ENCODE assay signal across 7 cellular contexts in the genomic region with DNA sequence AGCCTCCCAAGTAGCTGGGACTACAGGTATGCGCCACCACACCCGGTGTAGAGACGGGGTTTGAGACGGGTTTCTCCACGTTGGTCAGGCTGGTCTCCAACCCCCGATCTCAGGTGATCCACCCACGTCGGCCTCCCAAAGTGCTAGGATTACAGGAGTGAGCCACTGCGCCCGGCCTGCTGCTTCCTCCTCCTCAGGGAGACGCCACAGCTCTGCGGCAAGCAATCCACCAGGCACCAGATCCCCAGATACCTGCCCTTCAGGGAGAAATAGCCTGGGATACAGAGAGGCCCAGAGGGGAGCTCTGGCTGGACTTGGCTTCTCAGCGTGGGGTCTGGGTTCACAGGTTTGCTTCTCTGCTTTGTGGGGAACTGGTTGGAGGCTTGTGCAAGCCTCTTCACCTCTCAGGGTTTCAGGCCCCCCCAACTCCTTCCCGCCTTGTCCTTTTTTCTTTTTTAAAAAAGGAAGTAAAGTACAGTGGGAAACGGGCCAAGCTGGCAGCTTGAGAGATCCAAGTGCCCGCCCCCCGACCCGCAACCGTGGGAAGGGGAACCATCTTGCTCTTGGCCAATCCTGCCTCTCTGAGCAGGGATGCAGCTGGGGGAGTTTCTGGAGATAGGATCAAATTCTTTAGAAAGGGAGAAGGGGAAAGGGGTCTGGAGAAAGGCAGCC. TPM values are rescaled to one million over a fixed set of nuclear protein-coding genes. Genes with fewer than 3 reads are reported as not detected.
DNase-seq lines count a peak whose midpoint lies in the region; ATAC-seq and TF ChIP-seq lines count a peak whose summit lies in the region.

No MANE protein-coding gene starts in this region.

- no peaks in the 10 kb centered on the region for H3K27me3 ChIP-seq in osteoblast (ENCODE audit: insufficient read depth, low read length)

- TF ChIP-seq POLR2A in NB4 (IDR thresholded peaks at IDR 0.05; ENCODE audit: extremely low read depth, insufficient read length) = no peak

- peaks cover 22% of the 10 kb centered on the region for H3K79me2 ChIP-seq in osteoblast (ENCODE audit: insufficient read depth, low read length)

- H3K4me1 ChIP-seq in osteoblast (ENCODE audit: insufficient read depth, low read length) = peaks cover 25% of the 10 kb centered on the region

- no peaks in the 10 kb centered on the region for H3K9me3 ChIP-seq in osteoblast (ENCODE audit: low read depth, low read length)

- no peak for ATAC-seq in HG03025 (IDR thresholded peaks at IDR 0.05; ENCODE audit: low FRiP score, unreplicated experiment)
- no peak for ATAC-seq in HG03280 (IDR thresholded peaks at IDR 0.05; ENCODE audit: unreplicated experiment)

- H3K4me2 ChIP-seq in osteoblast (ENCODE audit: insufficient read depth, low read length) = peak overlapping the region; percentile 88

- TF ChIP-seq CTCF in NB4 (IDR thresholded peaks at IDR 0.05; ENCODE audit: low read depth, low read length) (no peak), osteoblast (IDR thresholded peaks at IDR 0.05; ENCODE audit: extremely low read depth, low read depth, low read length) (no peak)

- peak overlapping the region; percentile 97 for H3K27ac ChIP-seq in osteoblast (ENCODE audit: low read depth, low read length)

- no peak overlapping the region for H3K4me3 ChIP-seq in NB4 (ENCODE audit: low read depth, low read length)
- peak overlapping the region; percentile 90 for H3K4me3 ChIP-seq in osteoblast (ENCODE audit: insufficient read depth, low read length)

- H2AFZ ChIP-seq in osteoblast (ENCODE audit: low read length) = no peak overlapping the region

- DNase-seq in EH (ENCODE audit: low read depth) = peak; percentile 46
- peak; percentile 52 for DNase-seq in NB4 (ENCODE audit: low read depth)
- DNase-seq in dermis blood vessel endothelial cell = peak; percentile 27
- peak; percentile 76 for DNase-seq in osteoblast (ENCODE audit: insufficient read length, low spot score, missing footprints)
- DNase-seq in AG08396 (ENCODE audit: low spot score) = no peak

- H4K20me1 ChIP-seq in osteoblast (ENCODE audit: insufficient read depth, low read length) = peaks cover 10% of the 10 kb centered on the region

- H3K36me3 ChIP-seq in osteoblast (ENCODE audit: insufficient read depth, low read length) = peaks cover 8% of the 10 kb centered on the region

RNA-seq across cellular contexts. Expression of gene SPHK1, which starts 2.6 kb away (rescaled TPM):
- total RNA-seq in dermis blood vessel endothelial cell = 259 and 272 TPM in 2 replicates
- total RNA-seq in osteoblast = 112 and 142 TPM in 2 replicates

RNA-seq across cellular contexts. Expression of gene PRPSAP1, which starts 28.1 kb away (rescaled TPM):
- 128 and 131 TPM in 2 replicates for total RNA-seq in dermis blood vessel endothelial cell
- total RNA-seq in osteoblast = 79.6 and 82.2 TPM in 2 replicates
